In the genomic region with DNA sequence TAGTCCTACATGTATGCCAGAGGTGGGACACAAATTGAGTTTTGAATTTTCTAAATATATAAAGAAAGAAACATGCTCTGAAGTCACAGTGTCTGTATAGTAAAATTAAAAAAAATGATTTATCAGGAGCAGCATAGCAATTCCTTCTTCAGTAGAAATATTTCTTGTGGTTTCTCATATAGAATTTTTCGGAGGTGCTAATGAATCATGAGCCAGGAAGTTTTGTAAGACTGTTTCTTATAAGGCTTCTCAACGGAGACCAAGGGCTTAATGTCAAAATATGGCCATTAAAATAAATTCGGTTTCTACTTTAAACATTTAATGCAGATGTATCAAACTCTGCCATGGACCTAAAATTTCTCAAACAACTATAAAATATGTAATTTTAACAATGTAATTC, we compare ENCODE assay signal across 20 cellular contexts.
"Had no signal": no experiment of that assay in that cellular context is flagged by ENCODE, and none has a peak within 500 bp of the region (broad histone marks: within the 10 kb centered on the region; RNA-seq: fewer than 3 reads in every experiment).

No MANE protein-coding gene starts in this region.

- H3K9ac ChIP-seq: parathyroid adenoma had no signal

- H3K4me1 ChIP-seq: sigmoid colon had no signal

- H3K9me3 ChIP-seq: esophagus muscularis mucosa, neutrophil, sigmoid colon, stomach, thoracic aorta, upper lobe of right lung had no signal

- H3K27ac ChIP-seq: esophagus muscularis mucosa, neutrophil, parathyroid adenoma, sigmoid colon, stomach, thoracic aorta, upper lobe of right lung, VCaP had no signal

- H3K36me3 ChIP-seq: esophagus muscularis mucosa, neutrophil, sigmoid colon, stomach, thoracic aorta, upper lobe of right lung had no signal

- H3K4me3 ChIP-seq: esophagus muscularis mucosa, sigmoid colon, stomach, thoracic aorta, upper lobe of right lung had no signal

- ATAC-seq: activated naive CD8-positive, alpha-beta T cell treated with anti-CD3 and anti-CD28 coated beads, Interleukin-2, amount 50 U/mL, for 24 hours; activated T-helper 17 cell treated with anti-CD3 and anti-CD28 coated beads, Interleukin-2, amount 50 U/mL, for 72 hours; left ventricle myocardium superior; naive thymus-derived CD8-positive, alpha-beta T cell; upper lobe of right lung had no signal

- H3K27me3 ChIP-seq: stomach, upper lobe of right lung had no signal

- DNase-seq: activated CD4-positive, alpha-beta T cell treated with anti-CD3 and anti-CD28 coated beads for 1 hour; activated CD4-positive, alpha-beta T cell treated with anti-CD3 and anti-CD28 coated beads, Interleukin-2, amount 50 U/mL, for 4 hours; activated naive CD4-positive, alpha-beta T cell treated with anti-CD3 and anti-CD28 coated beads for 36 hours; activated naive CD8-positive, alpha-beta T cell treated with anti-CD3 and anti-CD28 coated beads, Interleukin-2, amount 50 U/mL, for 24 hours; foreskin fibroblast; hypothalamus; kidney glomerular epithelial cell; left ventricle myocardium superior; naive thymus-derived CD8-positive, alpha-beta T cell; sigmoid colon; stimulated activated CD4-positive, alpha-beta T cell treated with anti-CD3 and anti-CD28 coated beads, Interleukin-1b, Interleukin-23, amount 100 ng/mL, for 48 hours; stomach; T-helper 9 cell; upper lobe of right lung had no signal
